16 cellular contexts compared by ENCODE assay signal in genomic region chr13:99556867-99557443, GRCh38.
"Had no signal": no experiment of that assay in that cellular context is flagged by ENCODE, and none has a peak within 500 bp of the region (broad histone marks: within the 10 kb centered on the region; RNA-seq: fewer than 3 reads in every experiment).

No MANE protein-coding gene starts in this region.

- H3K27me3 ChIP-seq: foreskin keratinocyte, upper lobe of right lung had no signal

- ATAC-seq: foreskin keratinocyte, left ventricle myocardium superior, right cardiac atrium, upper lobe of right lung had no signal

- H3K9me3 ChIP-seq: thoracic aorta, upper lobe of right lung had no signal

- H3K27me3 Mint-ChIP-seq: progenitor cell of endocrine pancreas had no signal

- H3K4me1 ChIP-seq: foreskin keratinocyte, upper lobe of right lung had no signal

- DNase-seq: activated CD4-positive, alpha-beta T cell treated with anti-CD3 and anti-CD28 coated beads for 4 hours; activated CD8-positive, alpha-beta memory T cell treated with anti-CD3 and anti-CD28 coated beads for 24 hours; activated effector memory CD4-positive, alpha-beta T cell treated with Interleukin-2 at 50 U/mL for 16 hours; aorta; cerebellar nuclear complex; effector CD8-positive, alpha-beta T cell; glutamatergic neuron; hypothalamus; left ventricle myocardium superior; right cardiac atrium; T-helper 9 cell; upper lobe of right lung had no signal

- H3K27ac ChIP-seq: foreskin keratinocyte, skin epidermis, thoracic aorta, upper lobe of right lung had no signal

- H3K4me3 ChIP-seq: skin epidermis, thoracic aorta, upper lobe of right lung had no signal

- H3K27ac Mint-ChIP-seq: progenitor cell of endocrine pancreas had no signal
